ENCODE assay signal across 22 cellular contexts in the genomic region with DNA sequence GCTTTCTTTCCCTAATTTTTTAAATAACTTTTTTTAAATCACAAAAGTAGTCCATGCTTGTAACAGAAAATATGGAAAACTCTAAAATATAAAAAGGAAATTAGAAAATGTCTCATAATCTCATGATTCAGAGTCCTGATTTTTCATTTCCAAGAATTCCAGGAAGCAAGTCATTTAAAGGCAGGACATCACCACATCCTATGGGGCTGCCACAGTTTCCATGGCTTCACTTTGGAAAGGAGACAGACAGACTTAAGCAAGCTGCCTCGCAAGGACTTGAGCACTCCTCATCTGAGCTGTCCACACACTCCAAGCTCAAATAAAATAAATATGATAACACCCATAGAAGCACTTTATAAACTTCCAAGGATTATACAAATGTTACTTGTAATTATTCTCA.
"Had no signal": no experiment of that assay in that cellular context is flagged by ENCODE, and none has a peak within 500 bp of the region (broad histone marks: within the 10 kb centered on the region; RNA-seq: fewer than 3 reads in every experiment).

No MANE protein-coding gene starts in this region.

- H3K27me3 ChIP-seq: cardiac muscle cell, spleen, tibial artery had no signal

- H3K9me3 ChIP-seq: tibial artery had no signal

- H3K27ac Mint-ChIP-seq: activated CD4-positive, alpha-beta memory T cell treated with anti-CD3 and anti-CD28 coated beads for 36 hours; activated naive CD4-positive, alpha-beta T cell treated with anti-CD3 and anti-CD28 coated beads for 36 hours; activated naive CD8-positive, alpha-beta T cell treated with anti-CD3 and anti-CD28 coated beads, Interleukin-2, amount 10 ng/mL, durations not matched to agents 7 days and 5 days; activated T-cell treated with anti-CD3 and anti-CD28 coated beads, Interleukin-2, amount 50 U/mL, for 72 hours; naive thymus-derived CD4-positive, alpha-beta T cell; T-helper 17 cell had no signal

- H3K36me3 Mint-ChIP-seq: activated CD4-positive, alpha-beta memory T cell treated with anti-CD3 and anti-CD28 coated beads for 36 hours; activated naive CD8-positive, alpha-beta T cell treated with anti-CD3 and anti-CD28 coated beads, Interleukin-2, amount 10 ng/mL, durations not matched to agents 7 days and 5 days; naive thymus-derived CD4-positive, alpha-beta T cell had no signal

- H3K27me3 Mint-ChIP-seq: activated CD4-positive, alpha-beta memory T cell treated with anti-CD3 and anti-CD28 coated beads for 36 hours; T-helper 17 cell had no signal

- H3K4me3 ChIP-seq: cardiac muscle cell, spleen, tibial artery had no signal

- H3K36me3 ChIP-seq: cardiac muscle cell, spleen, tibial artery had no signal

- DNase-seq: activated CD4-positive, alpha-beta memory T cell treated with anti-CD3 and anti-CD28 coated beads for 36 hours; activated CD4-positive, alpha-beta T cell treated with anti-CD3 and anti-CD28 coated beads for 48 hours; activated CD4-positive, CD25-positive, alpha-beta regulatory T cell; activated effector memory CD4-positive, alpha-beta T cell treated with Interleukin-2 at 50 U/mL for 16 hours; activated naive CD4-positive, alpha-beta T cell treated with anti-CD3 and anti-CD28 coated beads for 36 hours; activated naive CD8-positive, alpha-beta T cell treated with anti-CD3 and anti-CD28 coated beads, Interleukin-2, amount 10 ng/mL, durations not matched to agents 7 days and 5 days; activated T-cell treated with anti-CD3 and anti-CD28 coated beads, Interleukin-2, amount 50 U/mL, for 72 hours; amygdala; cortex of kidney; effector CD4-positive, alpha-beta T cell; erythroblast; hypothalamus; naive thymus-derived CD4-positive, alpha-beta T cell; retina; spleen; stimulated activated CD4-positive, alpha-beta T cell treated with anti-CD3 and anti-CD28 coated beads, Interleukin-4, amount 100 ng/mL, for 24 hours; stimulated activated naive CD8-positive, alpha-beta T cell treated with anti-CD3 and anti-CD28 coated beads, Interleukin-15, Interleukin-2, amounts not matched to agents 100 U/mL and 50 U/mL, for 24 hours; SW 1271; T-helper 17 cell; tibial artery had no signal

- H3K4me3 Mint-ChIP-seq: activated CD4-positive, alpha-beta memory T cell treated with anti-CD3 and anti-CD28 coated beads for 36 hours; activated naive CD4-positive, alpha-beta T cell treated with anti-CD3 and anti-CD28 coated beads for 36 hours; activated naive CD8-positive, alpha-beta T cell treated with anti-CD3 and anti-CD28 coated beads, Interleukin-2, amount 10 ng/mL, durations not matched to agents 7 days and 5 days; activated T-cell treated with anti-CD3 and anti-CD28 coated beads, Interleukin-2, amount 50 U/mL, for 72 hours; naive thymus-derived CD4-positive, alpha-beta T cell; neural crest cell; T-helper 17 cell had no signal

- H3K4me1 ChIP-seq: tibial artery had no signal

- H3K9me3 Mint-ChIP-seq: activated naive CD8-positive, alpha-beta T cell treated with anti-CD3 and anti-CD28 coated beads, Interleukin-2, amount 10 ng/mL, durations not matched to agents 7 days and 5 days had no signal

- H3K27ac ChIP-seq: cardiac muscle cell, tibial artery had no signal

- H3K4me1 Mint-ChIP-seq: activated naive CD8-positive, alpha-beta T cell treated with anti-CD3 and anti-CD28 coated beads, Interleukin-2, amount 10 ng/mL, durations not matched to agents 7 days and 5 days; neural crest cell; T-helper 17 cell had no signal
